1 cellular context compared by ENCODE assay signal in genomic region chr1:47870480-47870879, GRCh38.
TF ChIP-seq lines count a peak whose summit lies in the region.

No MANE protein-coding gene starts in this region.

TF ChIP-seq in HepG2, 621 proteins besides CTCF, POLR2A, EP300 and RAD21 (continued from another document):
- TF ChIP-seq HBP1 (CRISPR knock-in tag; IDR thresholded peaks at IDR 0.05; ENCODE audit: low read depth) (no peak), EEA1 (CRISPR knock-in tag; IDR thresholded peaks at IDR 0.05; ENCODE audit: borderline replicate concordance) (no peak), ETV5 (CRISPR knock-in tag; IDR thresholded peaks at IDR 0.05; ENCODE audit: borderline replicate concordance) (peak; percentile 23; the same call in 1 of the 2 replicates), ZNF350 (CRISPR knock-in tag; IDR thresholded peaks at IDR 0.05; ENCODE audit: borderline replicate concordance, low read depth) (no peak), MED1 (CRISPR knock-in tag; IDR thresholded peaks at IDR 0.05) (peak; percentile 53), PAXIP1 (CRISPR knock-in tag; conservative IDR thresholded peaks at IDR 0.05) (0 out of 2 replicates have a peak, but pooled peaks have one; percentile 35), YEATS4 (CRISPR knock-in tag; IDR thresholded peaks at IDR 0.05; ENCODE audit: borderline replicate concordance) (no peak), EZH2 (conservative IDR thresholded peaks at IDR 0.05; ENCODE audit: low read depth, low read length) (no peak), RARA (CRISPR knock-in tag; IDR thresholded peaks at IDR 0.05) (0 out of 2 replicates have a peak, but pooled peaks have one; percentile 25), TCF7 (IDR thresholded peaks at IDR 0.05; ENCODE audit: low read depth) (no peak)
